Comparison of ENCODE assay signal across 1 cellular context in genomic region chr20:59957568-59957967, GRCh38. TPM values are rescaled to one million over a fixed set of nuclear protein-coding genes. Genes with fewer than 3 reads are reported as not detected.
"Had no signal": no experiment of that assay in that cellular context is flagged by ENCODE, and none has a peak within 500 bp of the region (broad histone marks: within the 10 kb centered on the region; RNA-seq: fewer than 3 reads in every experiment).

No MANE protein-coding gene starts in this region.

RNA-seq across cellular contexts. Expression of gene CDH26, which starts 0.7 kb away (rescaled TPM):
- total RNA-seq: RPMI7951 had no signal
